ENCODE assay signal across 1 cellular context in genomic region chr11:125535585-125535984, GRCh38.
TF ChIP-seq lines count a peak whose summit lies in the region.

No MANE protein-coding gene starts in this region.

TF ChIP-seq in K562, 482 proteins besides CTCF, POLR2A, EP300 and RAD21 (continued from another document):
- peak; percentile 15; the same call in 1 of the 2 replicates for TF ChIP-seq TAL1 (IDR thresholded peaks at IDR 0.05)
- TF ChIP-seq ZNF57 (CRISPR knock-in tag; IDR thresholded peaks at IDR 0.05): no peak
- TF ChIP-seq CBFA2T3 (IDR thresholded peaks at IDR 0.05): peak; percentile 65
- TF ChIP-seq SAP30 (IDR thresholded peaks at IDR 0.05; ENCODE audit: borderline replicate concordance, insufficient read depth, low read depth, low read length, poor library complexity, severe bottlenecking): no peak
- no peak for TF ChIP-seq ZNF175 (CRISPR knock-in tag; IDR thresholded peaks at IDR 0.05; ENCODE audit: low read depth)
- peak; percentile 43; the same call in 1 of the 2 replicates for TF ChIP-seq CBFA2T2 (conservative IDR thresholded peaks at IDR 0.05)
- no peak for TF ChIP-seq RNF2 (IDR thresholded peaks at IDR 0.05)
- TF ChIP-seq ZNF449 (CRISPR knock-in tag; IDR thresholded peaks at IDR 0.05): no peak
- TF ChIP-seq GABPB2 (CRISPR knock-in tag; conservative IDR thresholded peaks at IDR 0.05): no peak
- TF ChIP-seq THRAP3 (IDR thresholded peaks at IDR 0.05; ENCODE audit: borderline replicate concordance): no peak
- no peak for TF ChIP-seq SIRT6 (IDR thresholded peaks at IDR 0.05; ENCODE audit: low read depth, low read length)
- no peak for TF ChIP-seq EZH2 (IDR thresholded peaks at IDR 0.05; ENCODE audit: borderline replicate concordance, low read depth, low read length)
- TF ChIP-seq, protein P1, sequence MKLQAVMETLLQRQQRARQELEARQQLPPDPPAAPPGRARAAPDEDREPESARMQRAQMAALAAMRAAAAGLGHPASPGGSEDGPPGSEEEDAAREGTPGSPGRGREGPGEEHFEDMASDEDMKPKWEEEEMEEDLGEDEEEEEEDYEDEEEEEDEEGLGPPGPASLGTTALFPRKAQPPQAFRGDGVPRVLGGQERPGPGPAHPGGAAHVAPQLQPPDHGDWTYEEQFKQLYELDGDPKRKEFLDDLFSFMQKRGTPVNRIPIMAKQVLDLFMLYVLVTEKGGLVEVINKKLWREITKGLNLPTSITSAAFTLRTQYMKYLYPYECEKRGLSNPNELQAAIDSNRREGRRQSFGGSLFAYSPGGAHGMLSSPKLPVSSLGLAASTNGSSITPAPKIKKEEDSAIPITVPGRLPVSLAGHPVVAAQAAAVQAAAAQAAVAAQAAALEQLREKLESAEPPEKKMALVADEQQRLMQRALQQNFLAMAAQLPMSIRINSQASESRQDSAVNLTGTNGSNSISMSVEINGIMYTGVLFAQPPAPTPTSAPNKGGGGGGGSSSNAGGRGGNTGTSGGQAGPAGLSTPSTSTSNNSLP (IDR thresholded peaks at IDR 0.05; ENCODE audit: borderline replicate concordance, low read depth, low read length): no peak
- no peak for TF ChIP-seq PML (IDR thresholded peaks at IDR 0.05; ENCODE audit: low read length)
- TF ChIP-seq, protein P2, sequence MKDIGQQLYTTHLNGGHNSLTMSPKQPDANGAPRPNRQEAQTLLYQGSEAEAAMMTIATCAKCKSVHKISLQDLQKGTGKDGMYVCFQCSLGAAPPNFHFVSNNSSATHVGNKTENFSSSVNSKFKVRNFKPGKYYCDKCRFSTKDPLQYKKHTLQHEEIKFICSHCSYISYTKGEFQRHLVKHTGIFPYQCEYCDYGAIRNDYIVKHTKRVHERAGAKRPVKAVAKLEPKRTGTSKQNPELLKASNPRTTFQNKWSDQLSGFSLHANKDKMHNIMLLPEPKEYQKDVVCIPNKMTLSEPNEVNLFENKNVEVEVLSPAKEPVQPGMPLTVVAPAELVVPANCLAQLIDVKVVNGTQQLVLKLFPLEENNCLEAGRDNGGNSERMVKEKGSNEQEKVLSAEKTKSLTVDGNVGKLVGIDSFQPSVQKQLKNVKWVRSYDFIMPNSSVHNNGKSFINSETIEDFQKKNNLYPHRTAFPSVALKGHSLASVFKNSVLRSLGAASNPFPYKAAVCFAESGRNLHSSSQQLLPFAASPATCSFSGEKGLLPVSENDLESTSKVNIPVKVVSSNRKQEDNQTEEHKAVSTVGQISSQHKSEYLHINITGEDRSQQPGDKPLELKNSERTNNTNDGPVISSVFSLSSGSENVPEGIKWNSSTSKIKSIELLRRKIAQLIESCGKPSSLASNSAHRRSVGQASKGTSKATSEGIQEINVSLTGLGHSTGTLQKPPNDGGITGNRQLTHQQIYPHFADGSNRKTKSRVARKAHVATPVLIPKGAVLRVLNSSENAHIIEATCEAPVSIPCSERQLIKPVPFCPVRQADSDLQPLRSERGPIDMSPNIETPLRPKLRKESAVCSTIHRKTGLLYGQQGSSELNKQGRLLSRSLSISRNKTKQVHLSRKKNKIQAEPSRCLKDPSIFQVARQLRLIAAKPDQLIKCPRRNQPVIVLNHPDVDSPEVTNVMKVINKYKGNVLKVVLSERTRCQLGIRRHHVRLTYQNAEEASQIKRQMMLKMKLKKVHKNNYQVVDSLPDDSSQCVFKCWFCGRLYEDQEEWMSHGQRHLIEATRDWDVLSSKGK (CRISPR knock-in tag; IDR thresholded peaks at IDR 0.05): no peak
- no peak for TF ChIP-seq ZNF318 (IDR thresholded peaks at IDR 0.05; ENCODE audit: borderline replicate concordance in 1 of 2, low read depth in 1 of 2)
- TF ChIP-seq ARID1B (IDR thresholded peaks at IDR 0.05): peak; percentile 29; the same call in 1 of the 2 replicates
- TF ChIP-seq, protein P3, sequence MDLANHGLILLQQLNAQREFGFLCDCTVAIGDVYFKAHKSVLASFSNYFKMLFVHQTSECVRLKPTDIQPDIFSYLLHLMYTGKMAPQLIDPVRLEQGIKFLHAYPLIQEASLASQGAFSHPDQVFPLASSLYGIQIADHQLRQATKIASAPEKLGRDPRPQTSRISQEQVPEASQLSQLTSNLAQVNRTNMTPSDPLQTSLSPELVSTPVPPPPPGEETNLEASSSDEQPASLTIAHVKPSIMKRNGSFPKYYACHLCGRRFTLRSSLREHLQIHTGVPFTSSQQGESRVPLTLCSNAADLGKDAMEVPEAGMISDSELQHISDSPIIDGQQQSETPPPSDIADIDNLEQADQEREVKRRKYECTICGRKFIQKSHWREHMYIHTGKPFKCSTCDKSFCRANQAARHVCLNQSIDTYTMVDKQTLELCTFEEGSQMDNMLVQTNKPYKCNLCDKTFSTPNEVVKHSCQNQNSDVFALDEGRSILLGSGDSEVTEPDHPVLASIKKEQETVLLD (IDR thresholded peaks at IDR 0.05): no peak
- no peak for TF ChIP-seq PPARD (CRISPR knock-in tag; IDR thresholded peaks at IDR 0.05)
- no peak for TF ChIP-seq DNMT1 (IDR thresholded peaks at IDR 0.05)
- TF ChIP-seq NCOA2 (IDR thresholded peaks at IDR 0.05; ENCODE audit: partially characterized antibody in 2 of 2): no peak
- TF ChIP-seq MYNN (IDR thresholded peaks at IDR 0.05): no peak
- TF ChIP-seq MYNN (CRISPR knock-in tag; IDR thresholded peaks at IDR 0.05): no peak
- TF ChIP-seq ZNF764 (CRISPR knock-in tag; IDR thresholded peaks at IDR 0.05; ENCODE audit: low read depth): no peak
